ENCODE assay signal across 10 cellular contexts in the genomic region with DNA sequence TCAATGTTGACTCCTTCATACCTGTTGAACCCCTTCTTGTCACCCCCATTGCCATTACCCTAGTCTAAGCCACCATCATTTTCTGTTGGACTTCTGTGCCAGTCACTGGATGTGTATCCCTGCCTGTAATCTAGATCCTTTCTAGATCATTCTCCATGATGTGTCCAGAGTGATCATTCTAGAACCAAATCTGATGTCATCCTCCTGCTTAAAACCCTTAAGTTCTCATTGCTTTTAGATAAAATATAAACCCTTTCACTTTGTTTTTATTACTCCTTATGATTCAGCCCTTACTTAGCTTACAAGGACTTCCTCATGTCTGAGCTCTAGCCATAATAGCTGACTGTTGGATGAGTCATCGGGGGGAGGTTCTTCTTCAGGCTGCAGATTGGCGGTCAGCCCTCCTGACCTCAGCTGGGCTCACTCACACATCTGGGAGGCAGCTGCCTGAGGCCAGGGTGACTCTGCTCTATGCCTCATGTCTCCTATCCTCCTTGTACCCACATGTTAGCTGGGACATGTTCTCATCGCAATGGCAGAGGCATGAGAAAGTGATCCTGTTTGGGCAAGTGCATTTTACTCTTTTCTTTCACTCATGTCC.
A peak's percentile ranks its signal among the peaks of the same experiment; 100 is the strongest.
DNase-seq lines count a peak whose midpoint lies in the region; TF ChIP-seq lines count a peak whose summit lies in the region.
"Had no signal": no experiment of that assay in that cellular context is flagged by ENCODE, and none has a peak within 500 bp of the region (broad histone marks: within the 10 kb centered on the region; RNA-seq: fewer than 3 reads in every experiment).

No MANE protein-coding gene starts in this region.

- peaks cover 0 to 14% (median 4%) of the 10 kb centered on the region in 4 donors for H3K4me1 ChIP-seq in sigmoid colon
- H3K4me1 ChIP-seq: parathyroid adenoma had no signal

- 48 to 75% methylated on average over 3 of the region's 3 CpGs for WGBS in sigmoid colon, 2 donors

- H3K27ac ChIP-seq in sigmoid colon, result peak overlapping the region; percentile 17 to 59 (median 41)
- H3K27ac ChIP-seq: C4-2B, parathyroid adenoma had no signal

- no peak overlapping the region for H3K27ac Mint-ChIP-seq in mesothelial cell of epicardium

- H3K9me3 ChIP-seq in sigmoid colon, result no peaks in the 10 kb centered on the region

- H3K4me3 Mint-ChIP-seq in mesothelial cell of epicardium, result no peak overlapping the region

- no peaks in the 10 kb centered on the region for H3K9me3 Mint-ChIP-seq in mesothelial cell of epicardium

- H3K27me3 ChIP-seq in sigmoid colon, result no peaks in the 10 kb centered on the region

- H3K36me3 Mint-ChIP-seq in mesothelial cell of epicardium, result no peaks in the 10 kb centered on the region

- TF ChIP-seq EP300 in sigmoid colon (IDR thresholded peaks at IDR 0.05), result no peak

- no peaks in the 10 kb centered on the region for H3K36me3 ChIP-seq in sigmoid colon

- no peak for TF ChIP-seq POLR2A in sigmoid colon (IDR thresholded peaks at IDR 0.05)

- intact Hi-C loops in sigmoid colon (cut with DNase I), result no loop called here

- TF ChIP-seq CTCF in sigmoid colon (IDR thresholded peaks at IDR 0.05) (no peak), mesothelial cell of epicardium (IDR thresholded peaks at IDR 0.05; ENCODE audit: unreplicated experiment) (no peak)

- DNase-seq in activated CD4-positive, alpha-beta T cell treated with anti-CD3 and anti-CD28 coated beads, Interleukin-2, amount 50 U/mL, for 48 hours, result peak; percentile 13 to 23
- no peak for DNase-seq in activated CD4-positive, alpha-beta T cell treated with anti-CD3 and anti-CD28 coated beads for 4 hours
- DNase-seq in SKM-1 (lab: John Stamatoyannopoulos, UW; ENCODE audit: unreplicated experiment), result peak; percentile 18
- DNase-seq in fibroblast of the conjunctiva (ENCODE audit: low read depth), result peak; percentile 98
- DNase-seq in sigmoid colon, result peak; percentile 85
- no peak for DNase-seq in mesothelial cell of epicardium (ENCODE audit: low spot score in 2 of 2, unreplicated experiment in 2 of 2)
- no peak for DNase-seq in middle frontal gyrus (ENCODE audit: extremely low spot score, low spot score)
- DNase-seq in D341Med (ENCODE audit: low spot score), result no peak

- H3K4me3 ChIP-seq in sigmoid colon, result no peak overlapping the region

- H3K4me1 Mint-ChIP-seq in mesothelial cell of epicardium, result no peaks in the 10 kb centered on the region

- peaks cover 2% of the 10 kb centered on the region for H3K27me3 Mint-ChIP-seq in mesothelial cell of epicardium (ENCODE audit: low read depth)

Comparison
In these comparisons a context has a peak if more than half of its experiments do, and no peak if none do; other contexts are left out.
1. DNase-seq: peak in activated CD4-positive, alpha-beta T cell treated with anti-CD3 and anti-CD28 coated beads, Interleukin-2, amount 50 U/mL, for 48 hours (2 of 2), SKM-1 (single experiment), fibroblast of the conjunctiva (single experiment) and sigmoid colon (single experiment); none in activated CD4-positive, alpha-beta T cell treated with anti-CD3 and anti-CD28 coated beads for 4 hours (0 of 2), mesothelial cell of epicardium (0 of 2), middle frontal gyrus (single experiment) and D341Med (single experiment).